In genomic region chr2:22110244-22110651, GRCh38 we compare ENCODE assay signal across 26 cellular contexts.
DNase-seq lines count a peak whose midpoint lies in the region; ATAC-seq and TF ChIP-seq lines count a peak whose summit lies in the region.
"Had no signal": no experiment of that assay in that cellular context is flagged by ENCODE, and none has a peak within 500 bp of the region (broad histone marks: within the 10 kb centered on the region; RNA-seq: fewer than 3 reads in every experiment).

No MANE protein-coding gene starts in this region.

- no peaks in the 10 kb centered on the region for H3F3A ChIP-seq in GM23338 (replicated peaks; ENCODE audit: low read depth)
- H3F3A ChIP-seq in SK-N-SH (replicated peaks; ENCODE audit: insufficient read depth), result no peaks in the 10 kb centered on the region
- no peaks in the 10 kb centered on the region for H3F3A ChIP-seq in PC-9 (ENCODE audit: insufficient read depth, low read depth)

- H4K20me1 ChIP-seq in GM23338 (replicated peaks; ENCODE audit: insufficient read depth), result no peaks in the 10 kb centered on the region
- H4K20me1 ChIP-seq in SK-N-SH (ENCODE audit: insufficient read depth), result no peaks in the 10 kb centered on the region
- no peaks in the 10 kb centered on the region for H4K20me1 ChIP-seq in PC-9 (ENCODE audit: insufficient read depth)

- H3K27me3 ChIP-seq in GM23338 (ENCODE audit: insufficient read depth) (no peaks in the 10 kb centered on the region), SK-N-SH (ENCODE audit: insufficient read depth) (no peaks in the 10 kb centered on the region), upper lobe of left lung (no peaks in the 10 kb centered on the region), PC-9 (ENCODE audit: insufficient read depth, low read depth) (no peaks in the 10 kb centered on the region)
- H3K27me3 ChIP-seq: uterus had no signal

- BruUV-seq in PC-9 (replicated peaks; lab: Mats Ljungman, UMichigan), result no TSS peak

- H3K9me3 ChIP-seq in SK-N-SH (peaks cover 11% of the 10 kb centered on the region; the same call in 1 of the 2 replicates), upper lobe of left lung (no peaks in the 10 kb centered on the region), PC-9 (ENCODE audit: insufficient read depth, low read depth) (0 out of 2 replicates have a peak, but pooled peaks cover 2% of the 10 kb centered on the region)
- H3K9me3 ChIP-seq: uterus had no signal

- CTCF ChIA-PET in SK-N-SH (lab: Yijun Ruan, JAX), result interaction anchor here (0.6 to 1.8 kb wide), 8 partner anchors 8 to 497 kb away, joined by 3 to 15 read pairs (median 4); no protein-coding TSS in a partner anchor
- CTCF ChIA-PET in PC-9 (lab: Charles Lee), result no interaction called here

- no peak overlapping the region for H3K27ac Mint-ChIP-seq in GM23338
- H3K27ac Mint-ChIP-seq in nephron, result no peak overlapping the region
- H3K27ac Mint-ChIP-seq: activated naive CD4-positive, alpha-beta T cell treated with anti-CD3 and anti-CD28 coated beads, Interleukin-2, amount 10 ng/mL, durations not matched to agents 7 days and 5 days; activated T-cell treated with anti-CD3 and anti-CD28 coated beads, Interleukin-2, amount 50 U/mL, for 72 hours; CD4-positive, alpha-beta memory T cell; natural killer cell had no signal

- H3K4me2 ChIP-seq in GM23338, result no peak overlapping the region
- H3K4me2 ChIP-seq in SK-N-SH, result no peak overlapping the region
- no peak overlapping the region for H3K4me2 ChIP-seq in PC-9

- H3K36me3 Mint-ChIP-seq in GM23338 (ENCODE audit: low read depth) (no peaks in the 10 kb centered on the region), nephron (ENCODE audit: low read depth) (no peaks in the 10 kb centered on the region)
- H3K36me3 Mint-ChIP-seq: activated naive CD4-positive, alpha-beta T cell treated with anti-CD3 and anti-CD28 coated beads, Interleukin-2, amount 10 ng/mL, durations not matched to agents 7 days and 5 days; CD4-positive, alpha-beta memory T cell had no signal

- intact Hi-C loops in PC-9 (cut with micrococcal nuclease; ENCODE audit: unreplicated experiment), result no loop called here

- H3K36me3 ChIP-seq in GM23338 (ENCODE audit: insufficient read depth) (no peaks in the 10 kb centered on the region), SK-N-SH (replicated peaks in 1 of 2; ENCODE audit: control insufficient read depth in 1 of 2, insufficient read depth in 2 of 2, low read length in 1 of 2) (no peaks in the 10 kb centered on the region), upper lobe of left lung (no peaks in the 10 kb centered on the region), PC-9 (ENCODE audit: low read depth) (no peaks in the 10 kb centered on the region)
- H3K36me3 ChIP-seq: uterus had no signal

- peak; percentile 66 for TF ChIP-seq RAD21 in SK-N-SH (IDR thresholded peaks at IDR 0.05; ENCODE audit: low read length)

- H2AFZ ChIP-seq in GM23338 (no peak overlapping the region), SK-N-SH (ENCODE audit: low read depth) (no peak overlapping the region), PC-9 (no peak overlapping the region)
- H2AFZ ChIP-seq: parathyroid adenoma had no signal

- H3K4me1 ChIP-seq in GM23338 (ENCODE audit: insufficient read depth), result no peaks in the 10 kb centered on the region
- peaks cover 0 to 7% of the 10 kb centered on the region in 2 experiments; a peak in 2 of 4 replicates for H3K4me1 ChIP-seq in SK-N-SH (ENCODE audit: control insufficient read depth in 1 of 2, insufficient read depth in 2 of 2, low read depth in 1 of 2, low read length in 1 of 2)
- H3K4me1 ChIP-seq in upper lobe of left lung, result no peaks in the 10 kb centered on the region
- H3K4me1 ChIP-seq in PC-9 (replicated peaks; ENCODE audit: insufficient read depth), result no peaks in the 10 kb centered on the region
- H3K4me1 ChIP-seq: parathyroid adenoma, uterus had no signal

- ATAC-seq in GM23338 (peak; percentile 46; the same call in 2 of the 3 replicates), upper lobe of left lung (ENCODE audit: low FRiP score in 2 of 2) (no peak), GM21367 (IDR thresholded peaks at IDR 0.05; ENCODE audit: unreplicated experiment) (no peak)
- ATAC-seq: activated T-cell treated with anti-CD3 and anti-CD28 coated beads, Interleukin-2, amount 50 U/mL, for 72 hours; left lobe of liver; natural killer cell had no signal

- H3K9me2 ChIP-seq in GM23338 (ENCODE audit: insufficient read depth) (no peaks in the 10 kb centered on the region), SK-N-SH (no peaks in the 10 kb centered on the region), PC-9 (ENCODE audit: insufficient read depth) (peaks cover 4% of the 10 kb centered on the region; the same call in 1 of the 2 replicates)

- H3K4me3 Mint-ChIP-seq in GM23338 (no peak overlapping the region), nephron (no peak overlapping the region)
- H3K4me3 Mint-ChIP-seq: activated naive CD4-positive, alpha-beta T cell treated with anti-CD3 and anti-CD28 coated beads, Interleukin-2, amount 10 ng/mL, durations not matched to agents 7 days and 5 days; activated T-cell treated with anti-CD3 and anti-CD28 coated beads, Interleukin-2, amount 50 U/mL, for 72 hours; CD4-positive, alpha-beta memory T cell; natural killer cell had no signal

- H3K4me1 Mint-ChIP-seq in GM23338 (no peaks in the 10 kb centered on the region; the same call in 2 of the 3 replicates), nephron (peaks cover 7% of the 10 kb centered on the region)
- H3K4me1 Mint-ChIP-seq: activated naive CD4-positive, alpha-beta T cell treated with anti-CD3 and anti-CD28 coated beads, Interleukin-2, amount 10 ng/mL, durations not matched to agents 7 days and 5 days; CD4-positive, alpha-beta memory T cell; natural killer cell had no signal

- no peak overlapping the region for H3K27ac ChIP-seq in GM23338 (ENCODE audit: low read depth)
- peak overlapping the region in 1 of 2 experiments; percentile 85; a peak in 2 of 4 replicates for H3K27ac ChIP-seq in SK-N-SH (ENCODE audit: low read depth in 2 of 2, low read length in 1 of 2)
- no peak overlapping the region for H3K27ac ChIP-seq in upper lobe of left lung
- no peak overlapping the region for H3K27ac ChIP-seq in PC-9
- H3K27ac ChIP-seq: parathyroid adenoma, RWPE1, uterus had no signal

- no peak for TF ChIP-seq POLR2A in upper lobe of left lung (IDR thresholded peaks at IDR 0.05)

- WGBS in SK-N-SH (ENCODE audit: low lambda C conversion rate), result 0% methylated on average over 3 of the region's 3 CpGs
- 75 to 76% methylated on average over 3 of the region's 3 CpGs for WGBS in upper lobe of left lung, 2 donors

- DNase-seq in GM23338 (ENCODE audit: low spot score), result peak; percentile 2
- peak; percentile 72 for DNase-seq in NCI-H1694 (lab: John Stamatoyannopoulos, UW)
- DNase-seq in SK-N-SH, result peak; percentile 76
- DNase-seq in upper lobe of left lung, result no peak
- DNase-seq in KBM-7, result no peak
- no peak for DNase-seq in PC-9
- DNase-seq: activated CD4-positive, alpha-beta T cell treated with anti-CD3 and anti-CD28 coated beads for 4 hours; activated naive CD4-positive, alpha-beta T cell treated with anti-CD3 and anti-CD28 coated beads, Interleukin-2, amount 10 ng/mL, durations not matched to agents 7 days and 5 days; activated T-cell treated with anti-CD3 and anti-CD28 coated beads, Interleukin-2, amount 50 U/mL, for 72 hours; amygdala; CD4-positive, alpha-beta memory T cell; cortex of kidney; DMS79 treated with DMSO at 0.1 percent for 48 hours; head of caudate nucleus; midbrain; natural killer cell; NCI-H2029 treated with DMSO at 0.1 percent for 48 hours; NCI-H526 treated with DMSO at 0.1 percent for 48 hours; stimulated activated CD8-positive, alpha-beta memory T cell treated with anti-CD3 and anti-CD28 coated beads, Interleukin-4, amount 100 ng/mL, for 48 hours; SW 1271; uterus had no signal

- H3K27me3 Mint-ChIP-seq in GM23338 (ENCODE audit: insufficient read depth, low read depth, poor library complexity), result peaks cover 1% of the 10 kb centered on the region
- no peaks in the 10 kb centered on the region for H3K27me3 Mint-ChIP-seq in nephron (ENCODE audit: low read depth)
- H3K27me3 Mint-ChIP-seq: activated naive CD4-positive, alpha-beta T cell treated with anti-CD3 and anti-CD28 coated beads, Interleukin-2, amount 10 ng/mL, durations not matched to agents 7 days and 5 days; CD4-positive, alpha-beta memory T cell had no signal

- H3K4me3 ChIP-seq in GM23338 (no peak overlapping the region), SK-N-SH (ENCODE audit: low read depth in 2 of 2, low read length in 1 of 2) (no peak overlapping the region), upper lobe of left lung (no peak overlapping the region), PC-9 (no peak overlapping the region)
- H3K4me3 ChIP-seq: uterus had no signal

- peak in 1 of 2 experiments; percentile 97; a peak in 2 of 4 replicates for TF ChIP-seq EP300 in SK-N-SH (IDR thresholded peaks at IDR 0.05; ENCODE audit: borderline replicate concordance in 1 of 2, low read depth in 1 of 2, low read length in 1 of 2)
- TF ChIP-seq EP300 in upper lobe of left lung (IDR thresholded peaks at IDR 0.05), result no peak

- H3K9me3 Mint-ChIP-seq in GM23338 (no peaks in the 10 kb centered on the region), nephron (no peaks in the 10 kb centered on the region)

- no peak overlapping the region for H3K9ac ChIP-seq in SK-N-SH
- H3K9ac ChIP-seq: parathyroid adenoma had no signal

- no peaks in the 10 kb centered on the region for H3K79me2 ChIP-seq in GM23338 (replicated peaks; ENCODE audit: insufficient read depth)
- H3K79me2 ChIP-seq in SK-N-SH (ENCODE audit: insufficient read depth), result no peaks in the 10 kb centered on the region
- no peaks in the 10 kb centered on the region for H3K79me2 ChIP-seq in PC-9 (ENCODE audit: low read depth)
- H3K79me2 ChIP-seq: parathyroid adenoma had no signal

- in situ Hi-C loops in KBM-7 (cut with MboI; ENCODE audit: low pct_unique_long_range_greater_than_20kb, low sequenced_read_pairs), result no loop called here

- POLR2A ChIA-PET in SK-N-SH (lab: Yijun Ruan, JAX) (no interaction called here), PC-9 (lab: Charles Lee; ENCODE audit: unreplicated experiment) (no interaction called here)

- no peak; a peak in 1 of 4 replicates for TF ChIP-seq CTCF in GM23338 (conservative IDR thresholded peaks at IDR 0.05; ENCODE audit: low read depth in 2 of 2)
- TF ChIP-seq CTCF in SK-N-SH (IDR thresholded peaks at IDR 0.05), result no peak
- peak in 2 of 3 experiments; percentile 15 to 24 for TF ChIP-seq CTCF in nephron (IDR thresholded peaks at IDR 0.05; ENCODE audit: unreplicated experiment in 3 of 3)
- no peak for TF ChIP-seq CTCF in upper lobe of left lung (IDR thresholded peaks at IDR 0.05)
- no peak for TF ChIP-seq CTCF in PC-9 (conservative IDR thresholded peaks at IDR 0.05)

TF ChIP-seq in SK-N-SH, 30 proteins besides CTCF, POLR2A, EP300 and RAD21 (continues in another document):
- TF ChIP-seq TCF12 (IDR thresholded peaks at IDR 0.05), result peak; percentile 59
- no peak for TF ChIP-seq USF2 (IDR thresholded peaks at IDR 0.05; ENCODE audit: borderline replicate concordance, low read depth, low read length)
- TF ChIP-seq GABPA (IDR thresholded peaks at IDR 0.05; ENCODE audit: low read depth), result no peak

Comparison
In these comparisons a context has a peak if more than half of its experiments do, and no peak if none do; other contexts are left out.
1. DNase-seq: peak in GM23338 (single experiment), NCI-H1694 (single experiment) and SK-N-SH (single experiment); none in upper lobe of left lung (0 of 2), KBM-7 (single experiment) and PC-9 (0 of 2).
2. CTCF ChIP-seq: peak in nephron (2 of 3); none in GM23338 (0 of 2), SK-N-SH (single experiment), upper lobe of left lung (0 of 6) and PC-9 (single experiment).